ENCODE assay signal across 8 cellular contexts in genomic region chr2:218218409-218219185, GRCh38. TPM values are rescaled to one million over a fixed set of nuclear protein-coding genes. Genes with fewer than 3 reads are reported as not detected.
DNase-seq lines count a peak whose midpoint lies in the region; ATAC-seq and TF ChIP-seq lines count a peak whose summit lies in the region.

No MANE protein-coding gene starts in this region.

- peaks cover 26% of the 10 kb centered on the region for H3K4me1 ChIP-seq in PC-3 (ENCODE audit: insufficient read depth, low read length)

- H3K27me3 ChIP-seq in PC-3 (ENCODE audit: low read length) (no peaks in the 10 kb centered on the region), neural cell (ENCODE audit: insufficient read depth, low read depth, low read length) (no peaks in the 10 kb centered on the region)

- POLR2A ChIA-PET in PC-3 (lab: Charles Lee; ENCODE audit: unreplicated experiment), result no interaction called here

- H3K27ac ChIP-seq in PC-3 (ENCODE audit: low read length) (no peak overlapping the region), coronary artery (peak overlapping the region; percentile 95), neural cell (ENCODE audit: low read length) (peak overlapping the region; percentile 99)

- no peak for TF ChIP-seq RAD21 in neural cell (conservative IDR thresholded peaks at IDR 0.05)

- CTCF ChIA-PET in activated naive CD4-positive, alpha-beta T cell treated with anti-CD3 and anti-CD28 coated beads for 36 hours (lab: Charles Lee), result interaction anchor here (1.1 to 4.2 kb wide), 2 partner anchors 11 to 39 kb away, joined by 4 to 36 read pairs; no protein-coding TSS in a partner anchor
- CTCF ChIA-PET in PC-3 (lab: Charles Lee), result no interaction called here

- no TSS peak for BruUV-seq in PC-3 (replicated peaks; lab: Mats Ljungman, UMichigan)

- peaks cover 47% of the 10 kb centered on the region for H3K4me1 Mint-ChIP-seq in activated naive CD4-positive, alpha-beta T cell treated with anti-CD3 and anti-CD28 coated beads for 36 hours (ENCODE audit: low read depth)

- H3K27ac Mint-ChIP-seq in activated naive CD4-positive, alpha-beta T cell treated with anti-CD3 and anti-CD28 coated beads for 36 hours, result peak overlapping the region; percentile 88

- H3K9me3 ChIP-seq in PC-3 (ENCODE audit: low read length), result no peaks in the 10 kb centered on the region
- H3K9me3 ChIP-seq in neural cell (ENCODE audit: low read length), result no peaks in the 10 kb centered on the region

- peaks cover 40% of the 10 kb centered on the region for H3K36me3 Mint-ChIP-seq in activated naive CD4-positive, alpha-beta T cell treated with anti-CD3 and anti-CD28 coated beads for 36 hours (ENCODE audit: low read depth)

- H3K79me2 ChIP-seq in PC-3 (ENCODE audit: low read length) (peaks cover 70% of the 10 kb centered on the region), neural cell (replicated peaks; ENCODE audit: insufficient read depth, low read length) (peaks cover 64% of the 10 kb centered on the region)

- H3K4me3 ChIP-seq in PC-3 (ENCODE audit: low read length) (peak overlapping the region; percentile 100), coronary artery (peak overlapping the region; percentile 94), neural cell (ENCODE audit: low read length) (peak overlapping the region; percentile 86)

- H3K4me2 ChIP-seq in PC-3 (ENCODE audit: low read length) (peak overlapping the region; percentile 83), neural cell (ENCODE audit: low read length) (peak overlapping the region; percentile 90)

- no peaks in the 10 kb centered on the region for H3F3A ChIP-seq in PC-3 (ENCODE audit: low read length, unreplicated experiment)
- H3F3A ChIP-seq in neural cell (ENCODE audit: insufficient read depth, low read length, poor library complexity, severe bottlenecking), result peaks cover 6% of the 10 kb centered on the region

- peak overlapping the region; percentile 92 for H3K9ac ChIP-seq in PC-3 (ENCODE audit: low read length)
- peak overlapping the region; percentile 95 for H3K9ac ChIP-seq in neural cell (ENCODE audit: low read length)

- H4K20me1 ChIP-seq in PC-3 (ENCODE audit: low read length) (peaks cover 24% of the 10 kb centered on the region), neural cell (ENCODE audit: insufficient read depth) (peaks cover 8% of the 10 kb centered on the region)

- no peak for TF ChIP-seq EP300 in neural cell (conservative IDR thresholded peaks at IDR 0.05; ENCODE audit: poor library complexity, severe bottlenecking)

- intact Hi-C loops in activated naive CD4-positive, alpha-beta T cell treated with anti-CD3 and anti-CD28 coated beads for 36 hours (cut with micrococcal nuclease), result loop anchor here (1.0 to 5.0 kb wide), 9 partner anchors 11 to 674 kb away; partner anchors contain the start of genes AAMP, BCS1L, CNOT9 and PNKD
- intact Hi-C loops in PC-3 (cut with micrococcal nuclease), result no loop called here

- peak overlapping the region; percentile 78 for H3K4me3 Mint-ChIP-seq in activated naive CD4-positive, alpha-beta T cell treated with anti-CD3 and anti-CD28 coated beads for 36 hours

- peak; percentile 68 for DNase-seq in activated naive CD4-positive, alpha-beta T cell treated with anti-CD3 and anti-CD28 coated beads for 36 hours
- DNase-seq in activated naive CD4-positive, alpha-beta T cell treated with anti-CD3 and anti-CD28 coated beads, Interleukin-2, amount 50 U/mL, for 16 hours, result no peak
- no peak for DNase-seq in PC-3
- DNase-seq in coronary artery (ENCODE audit: low spot score), result no peak
- no peak for DNase-seq in DMS79 (lab: John Stamatoyannopoulos, UW)
- DNase-seq in AG08395 (ENCODE audit: low spot score), result no peak

- H3K9me2 ChIP-seq in PC-3 (replicated peaks; ENCODE audit: low read length), result no peaks in the 10 kb centered on the region
- no peaks in the 10 kb centered on the region for H3K9me2 ChIP-seq in neural cell (ENCODE audit: insufficient read depth, low read length)

- no peak for TF ChIP-seq CTCF in PC-3 (conservative IDR thresholded peaks at IDR 0.05; ENCODE audit: low read depth, low read length)
- no peak for TF ChIP-seq CTCF in coronary artery (IDR thresholded peaks at IDR 0.05)
- no peak for TF ChIP-seq CTCF in neural cell (IDR thresholded peaks at IDR 0.05; ENCODE audit: poor library complexity, severe bottlenecking)

- H3K27me3 Mint-ChIP-seq in activated naive CD4-positive, alpha-beta T cell treated with anti-CD3 and anti-CD28 coated beads for 36 hours (ENCODE audit: low read depth), result no peaks in the 10 kb centered on the region

- H2AFZ ChIP-seq in PC-3 (ENCODE audit: low read length), result no peak overlapping the region
- H2AFZ ChIP-seq in neural cell (ENCODE audit: low read depth, low read length), result no peak overlapping the region

- H3K9me3 Mint-ChIP-seq in activated naive CD4-positive, alpha-beta T cell treated with anti-CD3 and anti-CD28 coated beads for 36 hours, result no peaks in the 10 kb centered on the region

- peak; percentile 55 for ATAC-seq in HG02840 (IDR thresholded peaks at IDR 0.05; ENCODE audit: low FRiP score, unreplicated experiment)
- no peak for ATAC-seq in PC-3

- peaks cover 8% of the 10 kb centered on the region; the same call in 1 of the 2 replicates for H3K36me3 ChIP-seq in PC-3 (ENCODE audit: low read depth, low read length)
- no peaks in the 10 kb centered on the region for H3K36me3 ChIP-seq in neural cell (ENCODE audit: insufficient read depth, low read length)

TF ChIP-seq in neural cell, 6 proteins besides CTCF, POLR2A, EP300 and RAD21:
- TF ChIP-seq EZH2 (IDR thresholded peaks at IDR 0.05; ENCODE audit: borderline replicate concordance, insufficient read depth, low read length, poor library complexity, severe bottlenecking) (no peak), TAF1 (IDR thresholded peaks at IDR 0.05; ENCODE audit: low read depth) (no peak), POLR2AphosphoS5 (IDR thresholded peaks at IDR 0.05) (no peak), SMC3 (conservative IDR thresholded peaks at IDR 0.05; ENCODE audit: poor library complexity) (no peak), MXI1 (conservative IDR thresholded peaks at IDR 0.05; ENCODE audit: poor library complexity, severe bottlenecking) (no peak), REST (IDR thresholded peaks at IDR 0.05; ENCODE audit: borderline replicate concordance) (no peak)

RNA-seq across cellular contexts. Expression of gene ARPC2, which starts 1.6 kb away (rescaled TPM):
- 100 to 1,000 TPM; 461 to 475 TPM for total RNA-seq in activated naive CD4-positive, alpha-beta T cell treated with anti-CD3 and anti-CD28 coated beads for 36 hours
- total RNA-seq in PC-3 (2014; rRNA removed), result 210 and 213 TPM in 2 replicates
- polyA plus RNA-seq in neural cell, result 144 and 167 TPM in 2 replicates
- 129 and 137 TPM in 2 replicates for polyA minus RNA-seq in neural cell

RNA-seq across cellular contexts. Expression of gene GPBAR1, which starts 42.2 kb away (rescaled TPM):
- total RNA-seq in activated naive CD4-positive, alpha-beta T cell treated with anti-CD3 and anti-CD28 coated beads for 36 hours, result under 1 TPM in 1 of 2 experiments, not detected in 1; 0.10 TPM
- 0.18 TPM in 1 of 2 replicates, not detected in the other for total RNA-seq in PC-3 (2014; rRNA removed)
- polyA plus RNA-seq in neural cell, result not detected in 2 replicates
- polyA minus RNA-seq in neural cell, result 0.46 and 0.49 TPM in 2 replicates

RNA-seq across cellular contexts. Expression of gene AAMP, which starts 51.3 kb away (rescaled TPM):
- 10 to 100 TPM; 58.7 to 59.4 TPM for total RNA-seq in activated naive CD4-positive, alpha-beta T cell treated with anti-CD3 and anti-CD28 coated beads for 36 hours
- 272 and 312 TPM in 2 replicates for total RNA-seq in PC-3 (2014; rRNA removed)
- polyA plus RNA-seq in neural cell, result 249 and 337 TPM in 2 replicates
- 89.3 and 106 TPM in 2 replicates for polyA minus RNA-seq in neural cell

RNA-seq across cellular contexts. Expression of gene PNKD, which starts 51.7 kb away (rescaled TPM):
- total RNA-seq in activated naive CD4-positive, alpha-beta T cell treated with anti-CD3 and anti-CD28 coated beads for 36 hours, result 10 to 100 TPM; 20.4 to 21.4 TPM
- 95.5 and 97.7 TPM in 2 replicates for total RNA-seq in PC-3 (2014; rRNA removed)
- 52.1 and 59.7 TPM in 2 replicates for polyA plus RNA-seq in neural cell
- polyA minus RNA-seq in neural cell, result 15.8 and 21.5 TPM in 2 replicates

RNA-seq across cellular contexts. Expression of gene CXCR1, which starts 51.8 kb away (rescaled TPM):
- not detected for total RNA-seq in activated naive CD4-positive, alpha-beta T cell treated with anti-CD3 and anti-CD28 coated beads for 36 hours
- not detected in 2 replicates for total RNA-seq in PC-3 (2014; rRNA removed)
- polyA plus RNA-seq in neural cell, result not detected in 2 replicates
- polyA minus RNA-seq in neural cell, result not detected in 2 replicates
